ENCODE assay signal across 1 cellular context in the genomic region with DNA sequence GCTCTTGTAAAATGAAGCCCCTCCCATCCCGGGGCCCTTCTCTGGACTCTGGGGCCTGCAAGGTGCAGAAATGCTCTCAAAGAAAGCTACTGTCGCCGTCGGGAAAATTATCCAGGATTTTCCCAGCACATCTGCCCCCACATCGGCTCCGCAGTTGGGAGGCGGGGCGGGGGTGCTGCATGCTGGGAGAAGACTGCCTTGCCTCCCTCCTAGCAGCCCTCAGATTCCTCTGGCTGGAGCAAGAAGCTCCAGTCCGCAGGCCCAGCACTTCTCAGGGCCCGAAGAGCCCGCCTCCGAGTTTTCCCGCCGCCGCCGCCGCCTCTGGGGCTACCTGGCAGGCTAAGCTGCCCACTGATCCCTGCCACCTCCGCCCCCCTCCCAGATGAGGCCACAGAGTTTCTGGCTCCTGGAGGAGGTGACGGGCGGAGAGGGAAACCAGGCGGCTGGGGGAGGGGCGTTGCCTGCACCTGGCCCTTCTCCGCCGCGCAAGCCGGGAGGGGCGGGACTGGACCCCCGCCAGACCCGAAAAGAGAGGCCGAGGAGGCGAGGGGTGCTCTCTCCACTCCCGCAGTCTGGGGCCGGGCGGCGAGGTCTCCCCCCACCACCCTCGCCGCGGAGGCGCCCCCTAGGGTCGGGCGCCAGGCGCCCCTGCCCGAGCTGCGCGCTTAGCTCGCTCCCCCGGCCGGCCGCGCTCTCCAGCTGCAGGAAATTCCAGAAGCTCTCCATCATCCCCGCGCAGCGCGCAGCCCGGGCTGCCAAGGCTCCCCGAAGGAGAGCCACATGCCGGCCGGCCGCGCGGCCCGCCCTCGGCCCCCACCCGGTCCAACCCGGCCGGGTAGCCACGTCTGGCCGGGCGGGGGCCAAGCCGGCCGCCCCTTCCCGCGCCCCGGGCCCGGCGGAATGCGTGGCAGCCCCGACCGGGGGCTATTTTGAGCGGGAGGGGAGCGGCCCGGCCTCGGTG.
TF ChIP-seq lines count a peak whose summit lies in the region.

No MANE protein-coding gene starts in this region.

TF ChIP-seq in HepG2, 621 proteins besides CTCF, POLR2A, EP300 and RAD21 (continued from another document):
- TF ChIP-seq MLXIP (CRISPR knock-in tag; IDR thresholded peaks at IDR 0.05; ENCODE audit: borderline replicate concordance), result no peak
- TF ChIP-seq ATF3 (CRISPR knock-in tag; IDR thresholded peaks at IDR 0.05), result peak; percentile 40; the same call in 1 of the 2 replicates
- TF ChIP-seq TEAD2 (CRISPR knock-in tag; IDR thresholded peaks at IDR 0.05), result no peak
- TF ChIP-seq, protein P1, sequence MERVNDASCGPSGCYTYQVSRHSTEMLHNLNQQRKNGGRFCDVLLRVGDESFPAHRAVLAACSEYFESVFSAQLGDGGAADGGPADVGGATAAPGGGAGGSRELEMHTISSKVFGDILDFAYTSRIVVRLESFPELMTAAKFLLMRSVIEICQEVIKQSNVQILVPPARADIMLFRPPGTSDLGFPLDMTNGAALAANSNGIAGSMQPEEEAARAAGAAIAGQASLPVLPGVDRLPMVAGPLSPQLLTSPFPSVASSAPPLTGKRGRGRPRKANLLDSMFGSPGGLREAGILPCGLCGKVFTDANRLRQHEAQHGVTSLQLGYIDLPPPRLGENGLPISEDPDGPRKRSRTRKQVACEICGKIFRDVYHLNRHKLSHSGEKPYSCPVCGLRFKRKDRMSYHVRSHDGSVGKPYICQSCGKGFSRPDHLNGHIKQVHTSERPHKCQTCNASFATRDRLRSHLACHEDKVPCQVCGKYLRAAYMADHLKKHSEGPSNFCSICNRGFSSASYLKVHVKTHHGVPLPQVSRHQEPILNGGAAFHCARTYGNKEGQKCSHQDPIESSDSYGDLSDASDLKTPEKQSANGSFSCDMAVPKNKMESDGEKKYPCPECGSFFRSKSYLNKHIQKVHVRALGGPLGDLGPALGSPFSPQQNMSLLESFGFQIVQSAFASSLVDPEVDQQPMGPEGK (CRISPR knock-in tag; IDR thresholded peaks at IDR 0.05), result peak; percentile 65
- TF ChIP-seq ZNF263 (CRISPR knock-in tag; IDR thresholded peaks at IDR 0.05), result peak; percentile 63
- 0 out of 2 replicates have a peak, but pooled peaks have one; percentile 46 for TF ChIP-seq ZNF790 (CRISPR knock-in tag; IDR thresholded peaks at IDR 0.05; ENCODE audit: borderline replicate concordance)
- TF ChIP-seq RXRA (CRISPR knock-in tag; IDR thresholded peaks at IDR 0.05), result no peak
- TF ChIP-seq HMGXB4 (CRISPR knock-in tag; IDR thresholded peaks at IDR 0.05; ENCODE audit: borderline replicate concordance in 1 of 2, low read depth in 1 of 2), result peak in 1 of 2 experiments; percentile 53; a peak in 2 of 4 replicates
- TF ChIP-seq ZBTB33 (CRISPR knock-in tag; IDR thresholded peaks at IDR 0.05), result peak; percentile 72
- no peak for TF ChIP-seq KAT7 (CRISPR knock-in tag; IDR thresholded peaks at IDR 0.05; ENCODE audit: borderline replicate concordance)
- TF ChIP-seq, protein P2, sequence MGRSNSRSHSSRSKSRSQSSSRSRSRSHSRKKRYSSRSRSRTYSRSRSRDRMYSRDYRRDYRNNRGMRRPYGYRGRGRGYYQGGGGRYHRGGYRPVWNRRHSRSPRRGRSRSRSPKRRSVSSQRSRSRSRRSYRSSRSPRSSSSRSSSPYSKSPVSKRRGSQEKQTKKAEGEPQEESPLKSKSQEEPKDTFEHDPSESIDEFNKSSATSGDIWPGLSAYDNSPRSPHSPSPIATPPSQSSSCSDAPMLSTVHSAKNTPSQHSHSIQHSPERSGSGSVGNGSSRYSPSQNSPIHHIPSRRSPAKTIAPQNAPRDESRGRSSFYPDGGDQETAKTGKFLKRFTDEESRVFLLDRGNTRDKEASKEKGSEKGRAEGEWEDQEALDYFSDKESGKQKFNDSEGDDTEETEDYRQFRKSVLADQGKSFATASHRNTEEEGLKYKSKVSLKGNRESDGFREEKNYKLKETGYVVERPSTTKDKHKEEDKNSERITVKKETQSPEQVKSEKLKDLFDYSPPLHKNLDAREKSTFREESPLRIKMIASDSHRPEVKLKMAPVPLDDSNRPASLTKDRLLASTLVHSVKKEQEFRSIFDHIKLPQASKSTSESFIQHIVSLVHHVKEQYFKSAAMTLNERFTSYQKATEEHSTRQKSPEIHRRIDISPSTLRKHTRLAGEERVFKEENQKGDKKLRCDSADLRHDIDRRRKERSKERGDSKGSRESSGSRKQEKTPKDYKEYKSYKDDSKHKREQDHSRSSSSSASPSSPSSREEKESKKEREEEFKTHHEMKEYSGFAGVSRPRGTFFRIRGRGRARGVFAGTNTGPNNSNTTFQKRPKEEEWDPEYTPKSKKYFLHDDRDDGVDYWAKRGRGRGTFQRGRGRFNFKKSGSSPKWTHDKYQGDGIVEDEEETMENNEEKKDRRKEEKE (IDR thresholded peaks at IDR 0.05), result no peak
- TF ChIP-seq, protein P3, sequence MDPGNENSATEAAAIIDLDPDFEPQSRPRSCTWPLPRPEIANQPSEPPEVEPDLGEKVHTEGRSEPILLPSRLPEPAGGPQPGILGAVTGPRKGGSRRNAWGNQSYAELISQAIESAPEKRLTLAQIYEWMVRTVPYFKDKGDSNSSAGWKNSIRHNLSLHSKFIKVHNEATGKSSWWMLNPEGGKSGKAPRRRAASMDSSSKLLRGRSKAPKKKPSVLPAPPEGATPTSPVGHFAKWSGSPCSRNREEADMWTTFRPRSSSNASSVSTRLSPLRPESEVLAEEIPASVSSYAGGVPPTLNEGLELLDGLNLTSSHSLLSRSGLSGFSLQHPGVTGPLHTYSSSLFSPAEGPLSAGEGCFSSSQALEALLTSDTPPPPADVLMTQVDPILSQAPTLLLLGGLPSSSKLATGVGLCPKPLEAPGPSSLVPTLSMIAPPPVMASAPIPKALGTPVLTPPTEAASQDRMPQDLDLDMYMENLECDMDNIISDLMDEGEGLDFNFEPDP (CRISPR knock-in tag; conservative IDR thresholded peaks at IDR 0.05), result 0 out of 2 replicates have a peak, but pooled peaks have one; percentile 4
- TF ChIP-seq GABPB1 (CRISPR knock-in tag; IDR thresholded peaks at IDR 0.05), result peak; percentile 22; the same call in 1 of the 2 replicates
- peak; percentile 36 for TF ChIP-seq AGO2 (optimal IDR thresholded peaks at IDR 0.05; ENCODE audit: low read depth, low read length)
